In the genomic region with DNA sequence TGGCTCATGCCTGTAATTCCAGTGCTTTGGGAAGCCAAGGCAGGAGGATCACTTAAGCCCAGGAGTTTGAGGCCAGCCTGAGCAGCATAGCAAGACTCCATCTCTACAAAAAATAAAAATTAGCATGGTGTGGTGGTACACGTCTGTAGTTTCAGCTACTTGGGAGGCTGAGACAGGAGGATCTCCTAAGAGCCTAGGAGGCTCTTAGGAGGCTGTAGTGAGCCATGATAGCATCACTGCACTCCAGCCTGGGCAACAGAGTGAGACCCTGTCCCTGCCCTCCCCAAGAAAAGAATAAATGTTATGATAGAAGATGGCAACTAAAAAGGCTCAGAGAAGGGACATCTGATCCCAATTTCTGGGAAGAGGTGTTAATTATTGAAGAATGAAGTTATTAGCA, we compare ENCODE assay signal across 30 cellular contexts.
"Had no signal": no experiment of that assay in that cellular context is flagged by ENCODE, and none has a peak within 500 bp of the region (broad histone marks: within the 10 kb centered on the region; RNA-seq: fewer than 3 reads in every experiment).

No MANE protein-coding gene starts in this region.

- H3K27ac ChIP-seq: ascending aorta, cardiac muscle cell, colonic mucosa, ovary, thoracic aorta had no signal

- H3K4me3 Mint-ChIP-seq: activated CD4-positive, alpha-beta T cell treated with anti-CD3 and anti-CD28 coated beads for 36 hours; activated naive CD8-positive, alpha-beta T cell; activated T-cell treated with anti-CD3 and anti-CD28 coated beads, Interleukin-2, amount 50 U/mL, for 4 hours; effector memory CD8-positive, alpha-beta T cell; natural killer cell; stimulated activated naive CD8-positive, alpha-beta T cell treated with anti-CD3 and anti-CD28 coated beads, Interleukin-15, Interleukin-2, amounts not matched to agents 100 ng/mL and 50 ng/mL, for 24 hours; T-cell; T-helper 2 cell treated with Interferon-gamma antibody and Interleukin-4, amounts not matched to agents 5 μg/mL and 100 μg/mL, for 36 hours had no signal

- H3K9me3 Mint-ChIP-seq: activated T-cell treated with anti-CD3 and anti-CD28 coated beads, Interleukin-2, amount 50 U/mL, for 4 hours; activated T-helper 2 cell treated with anti-CD3 and anti-CD28 coated beads, Interferon-gamma antibody, Interleukin-2, Interleukin-4, amounts not matched to agents 10 μg/mL and 5 μg/mL and 100 μg/mL, durations not matched to agents 14 hours and 24 hours and 36 hours; brain; effector memory CD8-positive, alpha-beta T cell; natural killer cell; stimulated activated naive CD8-positive, alpha-beta T cell treated with anti-CD3 and anti-CD28 coated beads, Interleukin-15, Interleukin-2, amounts not matched to agents 100 ng/mL and 50 ng/mL, for 24 hours; T-cell; T-helper 2 cell treated with Interferon-gamma antibody and Interleukin-4, amounts not matched to agents 5 μg/mL and 100 μg/mL, for 36 hours had no signal

- H3K27me3 Mint-ChIP-seq: activated CD4-positive, alpha-beta T cell treated with anti-CD3 and anti-CD28 coated beads for 36 hours; activated naive CD8-positive, alpha-beta T cell; effector memory CD8-positive, alpha-beta T cell; stimulated activated naive CD8-positive, alpha-beta T cell treated with anti-CD3 and anti-CD28 coated beads, Interleukin-15, Interleukin-2, amounts not matched to agents 100 ng/mL and 50 ng/mL, for 24 hours; T-cell had no signal

- H3K27ac Mint-ChIP-seq: activated CD4-positive, alpha-beta T cell treated with anti-CD3 and anti-CD28 coated beads for 36 hours; activated naive CD8-positive, alpha-beta T cell; natural killer cell; progenitor cell of endocrine pancreas; stimulated activated naive CD8-positive, alpha-beta T cell treated with anti-CD3 and anti-CD28 coated beads, Interleukin-15, Interleukin-2, amounts not matched to agents 100 ng/mL and 50 ng/mL, for 24 hours; T-helper 2 cell treated with Interferon-gamma antibody and Interleukin-4, amounts not matched to agents 5 μg/mL and 100 μg/mL, for 36 hours had no signal

- DNase-seq: activated CD4-positive, alpha-beta T cell treated with anti-CD3 and anti-CD28 coated beads for 36 hours; activated CD4-positive, alpha-beta T cell treated with anti-CD3 and anti-CD28 coated beads, Interleukin-2, amount 50 U/mL, for 48 hours; activated CD4-positive, CD25-positive, alpha-beta regulatory T cell; activated CD8-positive, alpha-beta memory T cell treated with anti-CD3 and anti-CD28 coated beads for 24 hours; activated T-cell treated with anti-CD3 and anti-CD28 coated beads, Interleukin-2, amount 50 U/mL, for 4 hours; cerebellar nuclear complex; colonic mucosa; effector memory CD8-positive, alpha-beta T cell; foreskin fibroblast; hippocampal formation; left colon; mammary epithelial cell; natural killer cell; ovary; stimulated activated CD4-positive, alpha-beta T cell treated with anti-CD3 and anti-CD28 coated beads, Interleukin-12 subunit alpha, Interleukin-12 subunit beta, amount 100 ng/mL, for 4 hours; stimulated activated CD4-positive, alpha-beta T cell treated with anti-CD3 and anti-CD28 coated beads, Interleukin-4, amount 100 ng/mL, for 1 hour; T-cell; trophoblast cell had no signal

- ATAC-seq: activated CD4-positive, alpha-beta T cell treated with anti-CD3 and anti-CD28 coated beads for 36 hours; activated T-cell treated with anti-CD3 and anti-CD28 coated beads, Interleukin-2, amount 50 U/mL, for 4 hours; effector memory CD8-positive, alpha-beta T cell; esophagus mucosa; left colon; natural killer cell; sciatic nerve; T-cell had no signal

- H3K36me3 Mint-ChIP-seq: activated naive CD8-positive, alpha-beta T cell; brain; natural killer cell; T-cell had no signal

- H3K36me3 ChIP-seq: ascending aorta, cardiac muscle cell, colonic mucosa, ovary, thoracic aorta had no signal

- H3K27me3 ChIP-seq: ascending aorta, colonic mucosa, ovary had no signal

- H3K4me1 ChIP-seq: colonic mucosa had no signal

- H3K9me3 ChIP-seq: ascending aorta, colonic mucosa, ovary, thoracic aorta had no signal

- H3K4me3 ChIP-seq: ascending aorta, cardiac muscle cell, colonic mucosa, ovary, skin epidermis, thoracic aorta had no signal
